Comparison of ENCODE assay signal across 18 cellular contexts in genomic region chr2:223297788-223298187, GRCh38.
A peak's percentile ranks its signal among the peaks of the same experiment; 100 is the strongest.
DNase-seq lines count a peak whose midpoint lies in the region; ATAC-seq and TF ChIP-seq lines count a peak whose summit lies in the region.
"Had no signal": no experiment of that assay in that cellular context is flagged by ENCODE, and none has a peak within 500 bp of the region (broad histone marks: within the 10 kb centered on the region; RNA-seq: fewer than 3 reads in every experiment).

No MANE protein-coding gene starts in this region.

- H3K9me2 ChIP-seq in hepatocyte (replicated peaks; ENCODE audit: insufficient read depth), result no peaks in the 10 kb centered on the region

- H3K79me2 ChIP-seq in hepatocyte, result no peaks in the 10 kb centered on the region

- H3K9me3 ChIP-seq in BE2C (no peaks in the 10 kb centered on the region), hepatocyte (ENCODE audit: low read depth) (no peaks in the 10 kb centered on the region)
- H3K9me3 ChIP-seq: mucosa of descending colon, transverse colon had no signal

- H3K27me3 ChIP-seq in BE2C (no peaks in the 10 kb centered on the region), foreskin keratinocyte (no peaks in the 10 kb centered on the region), hepatocyte (no peaks in the 10 kb centered on the region)
- H3K27me3 ChIP-seq: transverse colon had no signal

- H2AFZ ChIP-seq in hepatocyte, result no peak overlapping the region

- no peak overlapping the region for H3K4me3 ChIP-seq in BE2C (ENCODE audit: low read depth, low read length)
- H3K4me3 ChIP-seq in hepatocyte, result no peak overlapping the region
- H3K4me3 ChIP-seq: mucosa of descending colon, SK-N-MC, transverse colon had no signal

- H4K20me1 ChIP-seq in hepatocyte (ENCODE audit: insufficient read depth, poor library complexity, severe bottlenecking), result no peaks in the 10 kb centered on the region

- H3K27ac ChIP-seq in foreskin keratinocyte (no peak overlapping the region), hepatocyte (no peak overlapping the region)
- H3K27ac ChIP-seq: SK-N-MC, transverse colon had no signal

- peak; percentile 24 for ATAC-seq in foreskin keratinocyte
- no peak for ATAC-seq in HG02623 (IDR thresholded peaks at IDR 0.05; ENCODE audit: unreplicated experiment)
- ATAC-seq: activated T-cell treated with anti-CD3 and anti-CD28 coated beads, Interleukin-2, amount 50 U/mL, for 72 hours; mucosa of descending colon had no signal

- peak; percentile 59 for DNase-seq in BE2C
- peak; percentile 75 for DNase-seq in NCI-H128 (lab: John Stamatoyannopoulos, UW; ENCODE audit: unreplicated experiment)
- peak; percentile 59 to 62 for DNase-seq in NCI-H526 (lab: John Stamatoyannopoulos, UW)
- peak in 1 of 2 donors; percentile 13 for DNase-seq in foreskin keratinocyte
- no peak for DNase-seq in GM19238 (ENCODE audit: insufficient read length, low spot score)
- no peak for DNase-seq in hepatocyte (ENCODE audit: low spot score)
- DNase-seq in dermis blood vessel endothelial cell, result no peak
- DNase-seq: activated CD4-positive, alpha-beta T cell treated with anti-CD3 and anti-CD28 coated beads, Interleukin-2, amount 50 U/mL, for 4 hours; activated T-cell treated with anti-CD3 and anti-CD28 coated beads, Interleukin-2, amount 50 U/mL, for 72 hours; AML-193; HCEC 1CT; IMR-90; mucosa of descending colon; occipital lobe; stimulated activated CD4-positive, alpha-beta T cell treated with anti-CD3 and anti-CD28 coated beads, Interleukin-4, amount 100 ng/mL, for 4 hours; transverse colon had no signal

- H3K4me2 ChIP-seq in hepatocyte, result no peak overlapping the region

- H3K36me3 ChIP-seq in BE2C, result no peaks in the 10 kb centered on the region
- no peaks in the 10 kb centered on the region for H3K36me3 ChIP-seq in hepatocyte (replicated peaks; ENCODE audit: insufficient read depth, low read depth)
- H3K36me3 ChIP-seq: transverse colon had no signal

- TF ChIP-seq CTCF in BE2C (IDR thresholded peaks at IDR 0.05; ENCODE audit: low read depth, low read length), result no peak
- TF ChIP-seq CTCF in foreskin keratinocyte (conservative IDR thresholded peaks at IDR 0.05), result no peak
- no peak for TF ChIP-seq CTCF in hepatocyte (IDR thresholded peaks at IDR 0.05; ENCODE audit: poor library complexity)

- peaks cover 19% of the 10 kb centered on the region for H3K4me1 ChIP-seq in BE2C
- no peaks in the 10 kb centered on the region for H3K4me1 ChIP-seq in foreskin keratinocyte
- H3K4me1 ChIP-seq in hepatocyte (ENCODE audit: insufficient read depth), result no peaks in the 10 kb centered on the region
- H3K4me1 ChIP-seq: transverse colon had no signal

Comparison
In these comparisons a context has a peak if more than half of its experiments do, and no peak if none do; other contexts are left out.
1. DNase-seq: peak in BE2C (single experiment), NCI-H128 (single experiment) and NCI-H526 (2 of 2); none in GM19238 (single experiment), hepatocyte (single experiment) and dermis blood vessel endothelial cell (single experiment).